1 cellular context compared by ENCODE assay signal in the genomic region with DNA sequence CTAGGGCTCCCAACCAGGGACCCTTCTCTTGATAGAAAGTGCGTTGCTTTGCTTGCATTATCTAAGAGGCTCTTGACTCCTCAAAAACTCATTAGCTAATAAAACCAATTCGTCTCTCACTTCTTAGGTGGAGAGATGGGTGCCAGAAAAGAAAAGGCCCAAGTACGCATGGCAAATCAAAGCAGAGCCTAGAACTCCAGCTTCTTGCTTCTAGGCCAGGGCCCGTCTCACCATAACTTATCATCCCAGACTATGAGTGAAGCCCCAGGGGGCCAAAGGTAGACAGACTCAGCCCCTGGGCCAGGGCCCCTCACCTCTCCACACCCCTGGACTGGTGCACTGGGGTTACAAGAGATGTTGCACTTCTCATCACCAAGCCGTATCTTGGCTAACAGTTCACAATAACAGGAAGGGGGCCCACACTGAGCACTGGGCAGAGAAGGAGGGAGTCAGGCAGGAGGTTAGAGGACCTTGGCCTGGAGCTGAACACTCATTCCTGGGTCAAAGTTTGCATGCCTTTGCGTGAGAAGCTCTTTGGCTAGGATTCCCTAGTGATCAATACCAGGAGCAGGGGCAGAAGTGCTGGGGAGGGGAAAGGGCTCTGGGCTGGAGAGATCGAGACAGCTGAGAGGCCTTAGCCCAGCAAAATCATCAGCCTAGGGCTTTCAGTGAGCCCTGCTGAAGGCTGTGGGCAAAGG.
A peak's percentile ranks its signal among the peaks of the same experiment; 100 is the strongest.
TF ChIP-seq lines count a peak whose summit lies in the region.

No MANE protein-coding gene starts in this region.

TF ChIP-seq in HepG2, 621 proteins besides CTCF, POLR2A, EP300 and RAD21 (continues in another document):
- TF ChIP-seq MAFF (IDR thresholded peaks at IDR 0.05; ENCODE audit: low read depth, low read length) (peak; percentile 23; the same call in 1 of the 2 replicates), PHF21A (CRISPR knock-in tag; IDR thresholded peaks at IDR 0.05) (peak; percentile 95), E2F5 (CRISPR knock-in tag; conservative IDR thresholded peaks at IDR 0.05) (no peak), ZMAT3 (CRISPR knock-in tag; conservative IDR thresholded peaks at IDR 0.05) (no peak), SP1 (IDR thresholded peaks at IDR 0.05) (no peak), SP1 (CRISPR knock-in tag; IDR thresholded peaks at IDR 0.05) (no peak), ZNF605 (CRISPR knock-in tag; IDR thresholded peaks at IDR 0.05) (no peak), PITX1 (CRISPR knock-in tag; IDR thresholded peaks at IDR 0.05) (peak; percentile 93), ZNF180 (CRISPR knock-in tag; IDR thresholded peaks at IDR 0.05; ENCODE audit: borderline replicate concordance, low read depth) (no peak), ZNF660 (CRISPR knock-in tag; IDR thresholded peaks at IDR 0.05; ENCODE audit: borderline replicate concordance, low read depth) (no peak), MED1 (CRISPR knock-in tag; IDR thresholded peaks at IDR 0.05) (peak; percentile 97), ZNF430 (CRISPR knock-in tag; IDR thresholded peaks at IDR 0.05) (peak; percentile 60; the same call in 1 of the 2 replicates), ZNF546 (CRISPR knock-in tag; conservative IDR thresholded peaks at IDR 0.05) (peak; percentile 87; the same call in 1 of the 2 replicates), XBP1 (CRISPR knock-in tag; IDR thresholded peaks at IDR 0.05) (no peak), ZBTB20 (CRISPR knock-in tag; IDR thresholded peaks at IDR 0.05; ENCODE audit: borderline replicate concordance, low read depth) (peak; percentile 76; the same call in 1 of the 2 replicates), ZNF713 (CRISPR knock-in tag; IDR thresholded peaks at IDR 0.05) (no peak), NFKB2 (CRISPR knock-in tag; IDR thresholded peaks at IDR 0.05; ENCODE audit: borderline replicate concordance) (no peak; the same call in 1 of the 2 replicates), CHD2 (IDR thresholded peaks at IDR 0.05; ENCODE audit: low read depth, low read length) (no peak), ZNF75D (CRISPR knock-in tag; IDR thresholded peaks at IDR 0.05; ENCODE audit: borderline replicate concordance) (no peak), ZNF30 (CRISPR knock-in tag; IDR thresholded peaks at IDR 0.05) (no peak), ZIK1 (CRISPR knock-in tag; IDR thresholded peaks at IDR 0.05; ENCODE audit: borderline replicate concordance, low read depth) (no peak), NFIC (IDR thresholded peaks at IDR 0.05; ENCODE audit: low read length) (peak; percentile 78; the same call in 1 of the 2 replicates), KMT2A (CRISPR knock-in tag; IDR thresholded peaks at IDR 0.05) (no peak; the same call in 1 of the 2 replicates), ISX (CRISPR knock-in tag; conservative IDR thresholded peaks at IDR 0.05) (no peak), JUN (CRISPR knock-in tag; IDR thresholded peaks at IDR 0.05) (peak; percentile 78; the same call in 1 of the 2 replicates), TCF7L2 (IDR thresholded peaks at IDR 0.05; ENCODE audit: low read depth, low read length) (no peak), KLF15 (CRISPR knock-in tag; IDR thresholded peaks at IDR 0.05; ENCODE audit: borderline replicate concordance) (no peak), DPF2 (CRISPR knock-in tag; IDR thresholded peaks at IDR 0.05; ENCODE audit: borderline replicate concordance, low read depth) (peak; percentile 95), NRL (CRISPR knock-in tag; IDR thresholded peaks at IDR 0.05; ENCODE audit: borderline replicate concordance) (no peak; the same call in 1 of the 2 replicates), ZNF280D (CRISPR knock-in tag; IDR thresholded peaks at IDR 0.05) (peak; percentile 68), ZNF33B (CRISPR knock-in tag; IDR thresholded peaks at IDR 0.05) (no peak), ZNF24 (IDR thresholded peaks at IDR 0.05) (no peak), MAF1 (CRISPR knock-in tag; IDR thresholded peaks at IDR 0.05; ENCODE audit: borderline replicate concordance) (no peak), ZNF121 (CRISPR knock-in tag; IDR thresholded peaks at IDR 0.05) (peak; percentile 40; the same call in 1 of the 2 replicates), MED13 (CRISPR knock-in tag; IDR thresholded peaks at IDR 0.05) (no peak), ZMYM3 (CRISPR knock-in tag; IDR thresholded peaks at IDR 0.05) (peak; percentile 94), FOXM1 (CRISPR knock-in tag; IDR thresholded peaks at IDR 0.05) (no peak), HMGA1 (CRISPR knock-in tag; conservative IDR thresholded peaks at IDR 0.05) (no peak), ZNF274 (CRISPR knock-in tag; IDR thresholded peaks at IDR 0.05) (no peak), SOX13 (IDR thresholded peaks at IDR 0.05) (peak; percentile 53; the same call in 1 of the 2 replicates), SOX13 (CRISPR knock-in tag; conservative IDR thresholded peaks at IDR 0.05 in 1 of 2, IDR thresholded peaks at IDR 0.05 in 1 of 2) (peak in 1 of 2 experiments; percentile 81; a peak in 2 of 4 replicates), NCOR1 (IDR thresholded peaks at IDR 0.05; ENCODE audit: borderline replicate concordance, low read length) (peak; percentile 85), ATF7-NPFF (CRISPR knock-in tag; IDR thresholded peaks at IDR 0.05; ENCODE audit: low read depth) (no peak), TRIM24 (CRISPR knock-in tag; IDR thresholded peaks at IDR 0.05) (no peak), ZNF878 (CRISPR knock-in tag; IDR thresholded peaks at IDR 0.05) (peak; percentile 74; the same call in 1 of the 2 replicates), CBX5 (CRISPR knock-in tag; IDR thresholded peaks at IDR 0.05; ENCODE audit: borderline replicate concordance) (peak; percentile 36; the same call in 1 of the 2 replicates), LBX2 (CRISPR knock-in tag; IDR thresholded peaks at IDR 0.05; ENCODE audit: borderline replicate concordance) (no peak), NKX3-1 (CRISPR knock-in tag; IDR thresholded peaks at IDR 0.05) (no peak), CEBPG (CRISPR knock-in tag; IDR thresholded peaks at IDR 0.05) (peak; percentile 59; the same call in 1 of the 2 replicates), ZEB1 (IDR thresholded peaks at IDR 0.05; ENCODE audit: insufficient replicate concordance, low read depth) (peak; percentile 79), ZSCAN25 (CRISPR knock-in tag; IDR thresholded peaks at IDR 0.05) (peak; percentile 76), PHB2 (IDR thresholded peaks at IDR 0.05; ENCODE audit: partially characterized antibody) (no peak), ZFP36 (IDR thresholded peaks at IDR 0.05; ENCODE audit: borderline replicate concordance, low read depth, low read length, partially characterized antibody) (no peak), GFI1 (CRISPR knock-in tag; IDR thresholded peaks at IDR 0.05; ENCODE audit: borderline replicate concordance) (peak; percentile 78; the same call in 1 of the 2 replicates), ATF1 (CRISPR knock-in tag; IDR thresholded peaks at IDR 0.05) (no peak)
- TF ChIP-seq, protein P1, sequence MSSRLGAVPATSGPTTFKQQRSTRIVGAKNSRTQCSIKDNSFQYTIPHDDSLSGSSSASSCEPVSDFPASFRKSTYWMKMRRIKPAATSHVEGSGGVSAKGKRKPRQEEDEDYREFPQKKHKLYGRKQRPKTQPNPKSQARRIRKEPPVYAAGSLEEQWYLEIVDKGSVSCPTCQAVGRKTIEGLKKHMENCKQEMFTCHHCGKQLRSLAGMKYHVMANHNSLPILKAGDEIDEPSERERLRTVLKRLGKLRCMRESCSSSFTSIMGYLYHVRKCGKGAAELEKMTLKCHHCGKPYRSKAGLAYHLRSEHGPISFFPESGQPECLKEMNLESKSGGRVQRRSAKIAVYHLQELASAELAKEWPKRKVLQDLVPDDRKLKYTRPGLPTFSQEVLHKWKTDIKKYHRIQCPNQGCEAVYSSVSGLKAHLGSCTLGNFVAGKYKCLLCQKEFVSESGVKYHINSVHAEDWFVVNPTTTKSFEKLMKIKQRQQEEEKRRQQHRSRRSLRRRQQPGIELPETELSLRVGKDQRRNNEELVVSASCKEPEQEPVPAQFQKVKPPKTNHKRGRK (CRISPR knock-in tag; IDR thresholded peaks at IDR 0.05): no peak
- TF ChIP-seq, protein P2, sequence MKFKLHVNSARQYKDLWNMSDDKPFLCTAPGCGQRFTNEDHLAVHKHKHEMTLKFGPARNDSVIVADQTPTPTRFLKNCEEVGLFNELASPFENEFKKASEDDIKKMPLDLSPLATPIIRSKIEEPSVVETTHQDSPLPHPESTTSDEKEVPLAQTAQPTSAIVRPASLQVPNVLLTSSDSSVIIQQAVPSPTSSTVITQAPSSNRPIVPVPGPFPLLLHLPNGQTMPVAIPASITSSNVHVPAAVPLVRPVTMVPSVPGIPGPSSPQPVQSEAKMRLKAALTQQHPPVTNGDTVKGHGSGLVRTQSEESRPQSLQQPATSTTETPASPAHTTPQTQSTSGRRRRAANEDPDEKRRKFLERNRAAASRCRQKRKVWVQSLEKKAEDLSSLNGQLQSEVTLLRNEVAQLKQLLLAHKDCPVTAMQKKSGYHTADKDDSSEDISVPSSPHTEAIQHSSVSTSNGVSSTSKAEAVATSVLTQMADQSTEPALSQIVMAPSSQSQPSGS (CRISPR knock-in tag; IDR thresholded peaks at IDR 0.05): peak; percentile 59; the same call in 1 of the 2 replicates
- TF ChIP-seq, protein P3, sequence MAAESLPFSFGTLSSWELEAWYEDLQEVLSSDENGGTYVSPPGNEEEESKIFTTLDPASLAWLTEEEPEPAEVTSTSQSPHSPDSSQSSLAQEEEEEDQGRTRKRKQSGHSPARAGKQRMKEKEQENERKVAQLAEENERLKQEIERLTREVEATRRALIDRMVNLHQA (CRISPR knock-in tag; IDR thresholded peaks at IDR 0.05): no peak
- TF ChIP-seq, protein P4, sequence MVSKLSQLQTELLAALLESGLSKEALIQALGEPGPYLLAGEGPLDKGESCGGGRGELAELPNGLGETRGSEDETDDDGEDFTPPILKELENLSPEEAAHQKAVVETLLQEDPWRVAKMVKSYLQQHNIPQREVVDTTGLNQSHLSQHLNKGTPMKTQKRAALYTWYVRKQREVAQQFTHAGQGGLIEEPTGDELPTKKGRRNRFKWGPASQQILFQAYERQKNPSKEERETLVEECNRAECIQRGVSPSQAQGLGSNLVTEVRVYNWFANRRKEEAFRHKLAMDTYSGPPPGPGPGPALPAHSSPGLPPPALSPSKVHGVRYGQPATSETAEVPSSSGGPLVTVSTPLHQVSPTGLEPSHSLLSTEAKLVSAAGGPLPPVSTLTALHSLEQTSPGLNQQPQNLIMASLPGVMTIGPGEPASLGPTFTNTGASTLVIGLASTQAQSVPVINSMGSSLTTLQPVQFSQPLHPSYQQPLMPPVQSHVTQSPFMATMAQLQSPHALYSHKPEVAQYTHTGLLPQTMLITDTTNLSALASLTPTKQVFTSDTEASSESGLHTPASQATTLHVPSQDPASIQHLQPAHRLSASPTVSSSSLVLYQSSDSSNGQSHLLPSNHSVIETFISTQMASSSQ (IDR thresholded peaks at IDR 0.05; ENCODE audit: low read depth): no peak
- TF ChIP-seq, protein P4 (CRISPR knock-in tag; IDR thresholded peaks at IDR 0.05; ENCODE audit: borderline replicate concordance): no peak
- TF ChIP-seq, protein P5, sequence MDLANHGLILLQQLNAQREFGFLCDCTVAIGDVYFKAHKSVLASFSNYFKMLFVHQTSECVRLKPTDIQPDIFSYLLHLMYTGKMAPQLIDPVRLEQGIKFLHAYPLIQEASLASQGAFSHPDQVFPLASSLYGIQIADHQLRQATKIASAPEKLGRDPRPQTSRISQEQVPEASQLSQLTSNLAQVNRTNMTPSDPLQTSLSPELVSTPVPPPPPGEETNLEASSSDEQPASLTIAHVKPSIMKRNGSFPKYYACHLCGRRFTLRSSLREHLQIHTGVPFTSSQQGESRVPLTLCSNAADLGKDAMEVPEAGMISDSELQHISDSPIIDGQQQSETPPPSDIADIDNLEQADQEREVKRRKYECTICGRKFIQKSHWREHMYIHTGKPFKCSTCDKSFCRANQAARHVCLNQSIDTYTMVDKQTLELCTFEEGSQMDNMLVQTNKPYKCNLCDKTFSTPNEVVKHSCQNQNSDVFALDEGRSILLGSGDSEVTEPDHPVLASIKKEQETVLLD (CRISPR knock-in tag; IDR thresholded peaks at IDR 0.05; ENCODE audit: low read depth): no peak
